12 cellular contexts compared by ENCODE assay signal in genomic region chr15:31501074-31501473, GRCh38.
"Had no signal": no experiment of that assay in that cellular context is flagged by ENCODE, and none has a peak within 500 bp of the region (broad histone marks: within the 10 kb centered on the region; RNA-seq: fewer than 3 reads in every experiment).

No MANE protein-coding gene starts in this region.

- H3K4me3 ChIP-seq: cardiac muscle cell, esophagus muscularis mucosa, skin epidermis, tibial nerve had no signal

- H3K27ac Mint-ChIP-seq: activated CD4-positive, alpha-beta memory T cell treated with anti-CD3 and anti-CD28 coated beads, Interleukin-2, amount 10 ng/mL, durations not matched to agents 7 days and 5 days; memory B cell; stimulated activated effector memory CD8-positive, alpha-beta T cell treated with anti-CD3 and anti-CD28 coated beads, Interleukin-12 subunit alpha, Interleukin-12 subunit beta, amount 100 ng/mL, for 72 hours had no signal

- H3K27me3 Mint-ChIP-seq: activated CD4-positive, alpha-beta memory T cell treated with anti-CD3 and anti-CD28 coated beads, Interleukin-2, amount 10 ng/mL, durations not matched to agents 7 days and 5 days had no signal

- H3K4me1 ChIP-seq: tibial nerve had no signal

- H3K27ac ChIP-seq: cardiac muscle cell, esophagus muscularis mucosa, tibial nerve had no signal

- H3K4me3 Mint-ChIP-seq: activated CD4-positive, alpha-beta memory T cell treated with anti-CD3 and anti-CD28 coated beads, Interleukin-2, amount 10 ng/mL, durations not matched to agents 7 days and 5 days; memory B cell; stimulated activated effector memory CD8-positive, alpha-beta T cell treated with anti-CD3 and anti-CD28 coated beads, Interleukin-12 subunit alpha, Interleukin-12 subunit beta, amount 100 ng/mL, for 72 hours had no signal

- H3K27me3 ChIP-seq: cardiac muscle cell, esophagus muscularis mucosa, tibial nerve had no signal

- H3K4me1 Mint-ChIP-seq: activated CD4-positive, alpha-beta memory T cell treated with anti-CD3 and anti-CD28 coated beads, Interleukin-2, amount 10 ng/mL, durations not matched to agents 7 days and 5 days; memory B cell; stimulated activated effector memory CD8-positive, alpha-beta T cell treated with anti-CD3 and anti-CD28 coated beads, Interleukin-12 subunit alpha, Interleukin-12 subunit beta, amount 100 ng/mL, for 72 hours had no signal

- DNase-seq: activated CD4-positive, alpha-beta memory T cell treated with anti-CD3 and anti-CD28 coated beads, Interleukin-2, amount 10 ng/mL, durations not matched to agents 7 days and 5 days; activated CD8-positive, alpha-beta memory T cell treated with anti-CD3 and anti-CD28 coated beads, Interleukin-2, amount 50 U/mL, for 4 hours; activated naive CD4-positive, alpha-beta T cell treated with Interleukin-2 at 50 U/mL for 16 hours; left colon; T1000 had no signal

- H3K36me3 ChIP-seq: cardiac muscle cell had no signal

- H3K9me3 Mint-ChIP-seq: activated CD4-positive, alpha-beta memory T cell treated with anti-CD3 and anti-CD28 coated beads, Interleukin-2, amount 10 ng/mL, durations not matched to agents 7 days and 5 days; memory B cell; stimulated activated effector memory CD8-positive, alpha-beta T cell treated with anti-CD3 and anti-CD28 coated beads, Interleukin-12 subunit alpha, Interleukin-12 subunit beta, amount 100 ng/mL, for 72 hours had no signal

- H3K9me3 ChIP-seq: esophagus muscularis mucosa, tibial nerve had no signal

- FAIRE-seq: endometrium had no signal

- H3K36me3 Mint-ChIP-seq: memory B cell; stimulated activated effector memory CD8-positive, alpha-beta T cell treated with anti-CD3 and anti-CD28 coated beads, Interleukin-12 subunit alpha, Interleukin-12 subunit beta, amount 100 ng/mL, for 72 hours had no signal

- ATAC-seq: left colon; stimulated activated effector memory CD8-positive, alpha-beta T cell treated with anti-CD3 and anti-CD28 coated beads, Interleukin-12 subunit alpha, Interleukin-12 subunit beta, amount 100 ng/mL, for 72 hours had no signal
